20 cellular contexts compared by ENCODE assay signal in the genomic region with DNA sequence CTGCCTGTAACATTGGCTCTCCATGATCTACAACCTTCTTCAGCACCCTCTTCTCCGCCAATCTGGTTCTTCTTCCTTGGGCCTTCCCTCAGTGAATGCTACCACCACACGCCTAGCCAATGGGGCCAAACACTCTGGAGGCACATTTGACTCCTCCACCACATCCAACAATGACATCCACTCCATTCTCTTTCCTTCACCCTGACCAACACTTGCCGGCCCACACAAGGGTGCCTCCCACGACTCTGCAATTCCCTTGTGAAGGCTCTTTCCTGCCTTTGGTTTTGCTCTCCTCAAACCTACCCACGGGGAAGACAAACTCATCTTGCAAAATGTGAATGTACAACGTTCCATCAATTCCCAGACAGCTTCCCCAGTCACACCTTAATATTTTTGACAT.
"Had no signal": no experiment of that assay in that cellular context is flagged by ENCODE, and none has a peak within 500 bp of the region (broad histone marks: within the 10 kb centered on the region; RNA-seq: fewer than 3 reads in every experiment).

No MANE protein-coding gene starts in this region.

- ATAC-seq: foreskin keratinocyte; left colon; left ventricle myocardium superior; naive thymus-derived CD8-positive, alpha-beta T cell; stimulated activated effector memory CD8-positive, alpha-beta T cell treated with anti-CD3 and anti-CD28 coated beads, Interleukin-12 subunit alpha, Interleukin-12 subunit beta, amount 100 ng/mL, for 72 hours; stimulated activated naive CD8-positive, alpha-beta T cell treated with anti-CD3 and anti-CD28 coated beads, Interleukin-15, Interleukin-2, amounts not matched to agents 100 U/mL and 50 U/mL, for 24 hours had no signal

- H3K4me1 ChIP-seq: colonic mucosa, foreskin keratinocyte, right atrium auricular region, tibial artery had no signal

- H3K27me3 ChIP-seq: colonic mucosa, foreskin keratinocyte, right atrium auricular region, tibial artery had no signal

- FAIRE-seq: endothelial cell of umbilical vein, small intestine had no signal

- DNase-seq: cerebellar nuclear complex; colonic mucosa; dermis blood vessel endothelial cell; endodermal cell; erythroblast; foreskin keratinocyte; hippocampal formation; left colon; left ventricle myocardium superior; mesendoderm; naive thymus-derived CD8-positive, alpha-beta T cell; posterior cingulate gyrus; small intestine; stimulated activated CD4-positive, alpha-beta T cell treated with anti-CD3 and anti-CD28 coated beads, Interleukin-2, amount 100 ng/mL, for 48 hours; stimulated activated CD8-positive, alpha-beta memory T cell treated with anti-CD3 and anti-CD28 coated beads, Interleukin-4, amount 100 ng/mL, for 48 hours; stimulated activated naive CD8-positive, alpha-beta T cell treated with anti-CD3 and anti-CD28 coated beads, Interleukin-15, Interleukin-2, amounts not matched to agents 100 U/mL and 50 U/mL, for 24 hours; tibial artery had no signal

- H3K27ac ChIP-seq: colonic mucosa, foreskin keratinocyte, right atrium auricular region, tibial artery had no signal

- H3K9me3 ChIP-seq: colonic mucosa, right atrium auricular region, tibial artery had no signal

- H3K36me3 ChIP-seq: colonic mucosa, right atrium auricular region, tibial artery had no signal

- H3K4me3 ChIP-seq: colonic mucosa, right atrium auricular region, tibial artery had no signal
